In the genomic region with DNA sequence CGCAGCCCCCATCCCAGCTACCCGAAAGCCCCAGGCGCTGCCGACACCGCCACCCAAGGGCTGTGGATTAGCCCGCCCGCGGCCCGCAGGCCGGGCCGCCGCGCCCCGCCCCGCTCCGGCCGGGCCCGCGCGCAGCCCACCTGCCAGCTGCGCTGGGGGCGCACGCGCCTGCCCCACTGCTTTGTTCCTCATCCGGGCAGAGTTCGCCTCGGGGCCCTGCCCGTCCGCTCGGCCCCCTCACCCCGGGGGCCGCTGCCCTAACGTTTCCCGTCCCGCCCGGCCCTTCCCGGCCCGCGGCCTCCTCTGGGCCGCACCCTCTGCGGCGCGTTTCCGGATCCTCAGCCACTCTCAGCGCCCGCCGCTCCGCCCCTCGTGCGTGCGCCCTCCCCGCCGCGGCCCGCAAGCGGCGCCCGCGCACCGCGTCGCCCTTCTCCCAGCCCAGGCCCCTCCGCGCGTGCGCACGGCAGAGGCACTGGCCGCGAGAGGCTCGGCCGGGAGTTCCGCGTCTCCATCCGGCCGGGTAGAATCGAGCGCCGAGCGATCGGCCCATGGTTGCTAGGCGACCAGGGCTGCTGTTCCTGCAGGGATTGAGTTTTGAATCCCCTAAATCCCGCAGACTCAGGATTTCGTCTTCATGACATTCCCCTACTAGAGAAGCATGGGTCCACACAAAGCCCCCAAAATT, we compare ENCODE assay signal across 8 cellular contexts. TPM values are rescaled to one million over a fixed set of nuclear protein-coding genes. Genes with fewer than 3 reads are reported as not detected.
DNase-seq lines count a peak whose midpoint lies in the region; ATAC-seq, FAIRE-seq and TF ChIP-seq lines count a peak whose summit lies in the region.

A gene with protein sequence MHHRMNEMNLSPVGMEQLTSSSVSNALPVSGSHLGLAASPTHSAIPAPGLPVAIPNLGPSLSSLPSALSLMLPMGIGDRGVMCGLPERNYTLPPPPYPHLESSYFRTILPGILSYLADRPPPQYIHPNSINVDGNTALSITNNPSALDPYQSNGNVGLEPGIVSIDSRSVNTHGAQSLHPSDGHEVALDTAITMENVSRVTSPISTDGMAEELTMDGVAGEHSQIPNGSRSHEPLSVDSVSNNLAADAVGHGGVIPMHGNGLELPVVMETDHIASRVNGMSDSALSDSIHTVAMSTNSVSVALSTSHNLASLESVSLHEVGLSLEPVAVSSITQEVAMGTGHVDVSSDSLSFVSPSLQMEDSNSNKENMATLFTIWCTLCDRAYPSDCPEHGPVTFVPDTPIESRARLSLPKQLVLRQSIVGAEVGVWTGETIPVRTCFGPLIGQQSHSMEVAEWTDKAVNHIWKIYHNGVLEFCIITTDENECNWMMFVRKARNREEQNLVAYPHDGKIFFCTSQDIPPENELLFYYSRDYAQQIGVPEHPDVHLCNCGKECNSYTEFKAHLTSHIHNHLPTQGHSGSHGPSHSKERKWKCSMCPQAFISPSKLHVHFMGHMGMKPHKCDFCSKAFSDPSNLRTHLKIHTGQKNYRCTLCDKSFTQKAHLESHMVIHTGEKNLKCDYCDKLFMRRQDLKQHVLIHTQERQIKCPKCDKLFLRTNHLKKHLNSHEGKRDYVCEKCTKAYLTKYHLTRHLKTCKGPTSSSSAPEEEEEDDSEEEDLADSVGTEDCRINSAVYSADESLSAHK (minus strand): TSS at position 321 of the 685 bp plus-strand sequence. CDS start 622 bp downstream, outside the sequence.

- H3K36me3 ChIP-seq in Caco-2 (ENCODE audit: control insufficient read depth, insufficient read depth, low read length) (peaks cover 1% of the 10 kb centered on the region; the same call in 1 of the 2 replicates), H1 (ENCODE audit: control insufficient read depth in 2 of 4, insufficient read depth in 4 of 4, low read length in 3 of 4) (peaks cover 0 to 11% (median 7%) of the 10 kb centered on the region in 4 experiments; a peak in 5 of 8 replicates), mesendoderm (ENCODE audit: control insufficient read depth, insufficient read depth, low read length) (peaks cover 3% of the 10 kb centered on the region)

- H2BK15ac ChIP-seq in H1 (ENCODE audit: low read length) (no peak within 1 kb of the TSS), mesendoderm (replicated peaks; ENCODE audit: low read depth) (no peak within 1 kb of the TSS)

- DNase-seq in Caco-2 (peak; percentile 91 to 96), HTR-8/SVneo (ENCODE audit: insufficient read length, low spot score) (peak; percentile 94), NOMO-1 treated with DMSO at 0.1 percent for 48 hours (lab: John Stamatoyannopoulos, UW; ENCODE audit: unreplicated experiment) (peak; percentile 90), H1 (ENCODE audit: low read depth in 1 of 2, low spot score in 2 of 2) (peak; percentile 81 to 90), mesendoderm (peak; percentile 97)
- peak; percentile 66 to 87 (median 69) for DNase-seq in activated CD8-positive, alpha-beta memory T cell treated with anti-CD3 and anti-CD28 coated beads for 48 hours (ENCODE audit: low read depth in 2 of 3, low spot score in 2 of 3)
- peak; percentile 70 for DNase-seq in stimulated activated CD8-positive, alpha-beta memory T cell treated with anti-CD3 and anti-CD28 coated beads, Interleukin-15, amount 100 ng/mL, for 1 hour (ENCODE audit: low read depth)

- TF ChIP-seq CTCF in Caco-2 (IDR thresholded peaks at IDR 0.05; ENCODE audit: insufficient read depth in 1 of 2, low read depth in 1 of 2, low read length in 1 of 2, severe bottlenecking in 1 of 2, unreplicated experiment in 1 of 2) (peak in 1 of 2 experiments; percentile 12), H1 (IDR thresholded peaks at IDR 0.05; ENCODE audit: control extremely low read depth in 1 of 3, insufficient read depth in 1 of 3, low read depth in 1 of 3, low read length in 3 of 3) (peak; percentile 62 to 85 (median 62))

- H3K9me3 ChIP-seq in Caco-2: no peaks in the 10 kb centered on the region
- H3K9me3 ChIP-seq in H1 (ENCODE audit: insufficient read depth in 2 of 2, low read depth in 1 of 2, low read length in 1 of 2): no peaks in the 10 kb centered on the region

- no peak within 1 kb of the TSS for H4K91ac ChIP-seq in H1 (replicated peaks; ENCODE audit: insufficient read length, low read length)

- peak within 1 kb of the TSS; percentile 96 for H4K8ac ChIP-seq in H1 (ENCODE audit: extremely low read depth, insufficient read depth, low read length)
- H4K8ac ChIP-seq in mesendoderm (ENCODE audit: low read depth, low read length): no peak within 1 kb of the TSS

- H3K56ac ChIP-seq in H1 (replicated peaks; ENCODE audit: insufficient read length, low read depth, low read length) (peak within 1 kb of the TSS; percentile 26), mesendoderm (ENCODE audit: low read length) (peak within 1 kb of the TSS; percentile 91)

- H3K27me3 Mint-ChIP-seq in Caco-2 (ENCODE audit: insufficient read depth, unreplicated experiment): no peaks in the 10 kb centered on the region

- peak within 1 kb of the TSS; percentile 68 for H3K27ac ChIP-seq in H1 (ENCODE audit: low read depth, low read length)
- H3K27ac ChIP-seq in mesendoderm (ENCODE audit: low read depth, low read length): peak within 1 kb of the TSS; percentile 62

- H4K5ac ChIP-seq in H1 (ENCODE audit: insufficient read length, low read depth, low read length) (no peak within 1 kb of the TSS), mesendoderm (ENCODE audit: low read length) (peak within 1 kb of the TSS; percentile 23)

- intact Hi-C loops in Caco-2 (cut with micrococcal nuclease; ENCODE audit: unreplicated experiment): loop anchor here (1.0 kb wide), 1 partner anchor 124 kb away; no protein-coding TSS in a partner anchor

- H2BK5ac ChIP-seq in H1 (ENCODE audit: low read depth, low read length): no peak within 1 kb of the TSS
- no peak within 1 kb of the TSS for H2BK5ac ChIP-seq in mesendoderm (ENCODE audit: low read length)

- peak within 1 kb of the TSS; percentile 83 for H3K4me3 Mint-ChIP-seq in Caco-2 (ENCODE audit: unreplicated experiment)

- peak in 1 of 2 experiments; percentile 58; a peak in 1 of 3 replicates for TF ChIP-seq POLR2A in H1 (IDR thresholded peaks at IDR 0.05; ENCODE audit: control extremely low read depth in 1 of 2, low read depth in 2 of 2, low read length in 2 of 2)

- TF ChIP-seq EP300 in H1 (IDR thresholded peaks at IDR 0.05; ENCODE audit: borderline replicate concordance in 1 of 2, low read depth in 2 of 2, low read length in 2 of 2): 0 out of 3 replicates have a peak, but pooled peaks of 1 of the 2 experiments have one; percentile 12

- 2% methylated on average over 33 of the region's 83 CpGs; no CpG with 5 or more reads in 1 of the 2 experiments for WGBS in H1 (ENCODE audit: extremely low coverage in 1 of 2, insufficient coverage in 1 of 2, insufficient read length in 1 of 2, insufficient replicate concordance in 2 of 2, low coverage in 1 of 2, low lambda C conversion rate in 2 of 2, missing lambda C conversion rate in 1 of 2), 2 experiments
- no CpG with 5 or more reads among the region's 83 CpGs for WGBS in mesendoderm (ENCODE audit: extremely low coverage, insufficient coverage, low lambda C conversion rate)

- H3K9ac ChIP-seq in H1 (replicated peaks in 1 of 4; ENCODE audit: extremely low read depth in 1 of 4, low read depth in 3 of 4, low read length in 3 of 4) (peak within 1 kb of the TSS; percentile 80 to 96 (median 87)), mesendoderm (ENCODE audit: low read length) (peak within 1 kb of the TSS; percentile 88)

- H3K18ac ChIP-seq in H1 (ENCODE audit: extremely low read depth, low read length) (peak within 1 kb of the TSS; percentile 64; the same call in 1 of the 2 replicates), mesendoderm (ENCODE audit: low read length) (peak within 1 kb of the TSS; percentile 60)

- no peak within 1 kb of the TSS for H2BK120ac ChIP-seq in H1 (replicated peaks; ENCODE audit: low read depth, low read length)
- H2BK120ac ChIP-seq in mesendoderm (ENCODE audit: low read depth, low read length): no peak within 1 kb of the TSS

- peak within 1 kb of the TSS; percentile 84 for H3K27ac Mint-ChIP-seq in Caco-2 (ENCODE audit: unreplicated experiment)

- H3K79me2 ChIP-seq in H1 (ENCODE audit: control insufficient read depth in 1 of 2, insufficient read depth in 2 of 2, low read length in 2 of 2): peaks cover 6 to 30% of the 10 kb centered on the region in 2 experiments; a peak in 3 of 4 replicates
- H3K79me2 ChIP-seq in mesendoderm (ENCODE audit: control insufficient read depth, insufficient read depth, low read length): peaks cover 20% of the 10 kb centered on the region

- H3K27me3 ChIP-seq in Caco-2 (replicated peaks; ENCODE audit: control insufficient read depth, insufficient read depth, low read length): no peaks in the 10 kb centered on the region
- H3K27me3 ChIP-seq in H1 (replicated peaks in 1 of 4; ENCODE audit: control insufficient read depth in 3 of 4, extremely low read depth in 1 of 4, insufficient read depth in 3 of 4, low read length in 3 of 4): no peaks in the 10 kb centered on the region
- H3K27me3 ChIP-seq in mesendoderm (ENCODE audit: insufficient read depth, low read length, poor library complexity): no peaks in the 10 kb centered on the region

- TF ChIP-seq RAD21 in H1 (IDR thresholded peaks at IDR 0.05 in 1 of 2, conservative IDR thresholded peaks at IDR 0.05 in 1 of 2; ENCODE audit: low read depth in 2 of 2, low read length in 2 of 2): peak; percentile 67 to 93

- FAIRE-seq in HTR-8/SVneo (lab: Jason Lieb, UNC) (peak; percentile 75), H1 (lab: Jason Lieb, UNC) (peak; percentile 45)

- H4K20me1 ChIP-seq in H1 (replicated peaks in 1 of 2; ENCODE audit: control insufficient read depth in 1 of 2, insufficient read depth in 2 of 2, low read length in 2 of 2): peaks cover 0 to 2% of the 10 kb centered on the region in 2 experiments

- POLR2A ChIA-PET in Caco-2 (lab: Charles Lee): no interaction called here
- POLR2A ChIA-PET in H1 (lab: Charles Lee; ENCODE audit: partially characterized antibody): interaction anchor here (0.7 to 1.0 kb wide), 3 partner anchors 12 to 30 kb away, joined by 3 to 4 read pairs (median 3); no protein-coding TSS in a partner anchor

- no peak within 1 kb of the TSS for H2BK20ac ChIP-seq in H1 (ENCODE audit: low read length)

- H3K4ac ChIP-seq in H1 (replicated peaks; ENCODE audit: insufficient read length, low read depth, low read length) (no peak within 1 kb of the TSS), mesendoderm (ENCODE audit: low read depth, low read length) (peak within 1 kb of the TSS; percentile 63)

- H2AK5ac ChIP-seq in H1 (ENCODE audit: low read depth, low read length) (no peak within 1 kb of the TSS), mesendoderm (ENCODE audit: low read length) (no peak within 1 kb of the TSS)

- BruUV-seq in Caco-2 (replicated peaks; lab: Mats Ljungman, UMichigan): no TSS peak

- CTCF ChIA-PET in Caco-2 (lab: Charles Lee): no interaction called here
- CTCF ChIA-PET in H1 (lab: Charles Lee; ENCODE audit: partially characterized antibody): interaction anchor here (1.2 to 2.9 kb wide), 5 partner anchors 18 to 126 kb away, joined by 3 to 22 read pairs (median 6); no protein-coding TSS in a partner anchor

- H3K14ac ChIP-seq in H1 (ENCODE audit: insufficient read length): no peak within 1 kb of the TSS

- H3K9me3 Mint-ChIP-seq in Caco-2 (ENCODE audit: unreplicated experiment): no peaks in the 10 kb centered on the region

- H3K4me2 ChIP-seq in H1 (ENCODE audit: insufficient read depth in 1 of 2, low read depth in 2 of 2, low read length in 2 of 2): peak within 1 kb of the TSS; percentile 99
- H3K4me2 ChIP-seq in mesendoderm (ENCODE audit: low read length): peak within 1 kb of the TSS; percentile 99

- ATAC-seq in GM21367 (IDR thresholded peaks at IDR 0.05; ENCODE audit: unreplicated experiment): peak; percentile 95

- peaks cover 17% of the 10 kb centered on the region for H3K36me3 Mint-ChIP-seq in Caco-2 (ENCODE audit: insufficient read depth, unreplicated experiment)

- H3K23ac ChIP-seq in H1 (ENCODE audit: insufficient read length) (no peak within 1 kb of the TSS), mesendoderm (ENCODE audit: low read length) (no peak within 1 kb of the TSS)

- peaks cover 6% of the 10 kb centered on the region for H3K4me1 Mint-ChIP-seq in Caco-2 (ENCODE audit: low read depth, unreplicated experiment)

- no peaks in the 10 kb centered on the region for H3K79me1 ChIP-seq in H1 (ENCODE audit: low read depth, low read length)
- H3K79me1 ChIP-seq in mesendoderm (ENCODE audit: low read length): peaks cover 13% of the 10 kb centered on the region

- peaks cover 12% of the 10 kb centered on the region for H3K23me2 ChIP-seq in H1 (ENCODE audit: low read depth, low read length)

- H2BK12ac ChIP-seq in H1 (ENCODE audit: low read depth, low read length): no peak within 1 kb of the TSS

- H3K4me3 ChIP-seq in Caco-2 (ENCODE audit: low read depth, low read length): peak within 1 kb of the TSS; percentile 85
- peak within 1 kb of the TSS; percentile 77 to 87 (median 82) for H3K4me3 ChIP-seq in H1 (ENCODE audit: extremely low read depth in 1 of 4, insufficient read depth in 2 of 4, low read depth in 3 of 4, low read length in 4 of 4)
- H3K4me3 ChIP-seq in mesendoderm (ENCODE audit: low read length): peak within 1 kb of the TSS; percentile 87

- H3K4me1 ChIP-seq in Caco-2 (no peaks in the 10 kb centered on the region), H1 (replicated peaks in 1 of 4; ENCODE audit: control insufficient read depth in 3 of 4, insufficient read depth in 4 of 4, low read length in 3 of 4) (peaks cover 0 to 8% (median under 1%) of the 10 kb centered on the region in 4 experiments; a peak in 3 of 7 replicates), mesendoderm (ENCODE audit: control insufficient read depth, low read depth, low read length) (peaks cover 2% of the 10 kb centered on the region)

- peak within 1 kb of the TSS; percentile 99 for H2AFZ ChIP-seq in H1 (ENCODE audit: low read length)

RNA-seq across cellular contexts. Expression of the gene that starts here (rescaled TPM):
- 19.1 and 19.4 TPM in 2 replicates for total RNA-seq in Caco-2 (2022)
- total RNA-seq in H1 (2021; fragmentation: NEBNext Ultra II Directional; extraction: Animal tissue kit (Norgen Biotek cat#: 25700)): 17.2 and 17.5 TPM in 2 replicates
- polyA plus RNA-seq in H1 (2011; rRNA removed): 9.3 and 10.1 TPM in 2 replicates
- polyA plus RNA-seq in H1 (2011; cell fraction: cytosol; rRNA removed): 10.1 TPM
- 14.2 TPM for polyA plus RNA-seq in H1 (2011; cell fraction: nucleus; rRNA removed)
- polyA plus RNA-seq in H1 (2012, experiment 1 of 2): 10.0 to 12.3 TPM (median 10.3 TPM) in 4 replicates
- 0.92 TPM for polyA plus RNA-seq in H1 (2012, experiment 2 of 2)
- polyA plus RNA-seq in H1 (2013, experiment 1 of 2): 9.4 TPM
- 10.0 TPM for polyA plus RNA-seq in H1 (2013, experiment 2 of 2)
- polyA minus RNA-seq in H1 (2011; rRNA and poly(A)+ RNA removed): 18.3 and 20.6 TPM in 2 replicates
- polyA minus RNA-seq in H1 (2011; cell fraction: cytosol; rRNA and poly(A)+ RNA removed): 10.8 TPM
- polyA minus RNA-seq in H1 (2011; cell fraction: nucleus; rRNA and poly(A)+ RNA removed): 30.6 TPM
- 12.1 TPM for polyA plus RNA-seq in mesendoderm (2013, experiment 1 of 2)
- 11.8 TPM for polyA plus RNA-seq in mesendoderm (2013, experiment 2 of 2)

Comparison
In these comparisons a context has a peak if more than half of its experiments do, and no peak if none do; other contexts are left out.
1. Peak in every context shown above with its lines: DNase-seq, ATAC-seq, H3K4me3 ChIP-seq and H3K27ac ChIP-seq.